Comparison of ENCODE assay signal across 1 cellular context in genomic region chr15:31272558-31273257, GRCh38.
TF ChIP-seq lines count a peak whose summit lies in the region.

No MANE protein-coding gene starts in this region.

TF ChIP-seq in GM23338, 12 proteins besides CTCF, POLR2A, EP300 and RAD21 (continued from another document):
- TF ChIP-seq, protein P1, sequence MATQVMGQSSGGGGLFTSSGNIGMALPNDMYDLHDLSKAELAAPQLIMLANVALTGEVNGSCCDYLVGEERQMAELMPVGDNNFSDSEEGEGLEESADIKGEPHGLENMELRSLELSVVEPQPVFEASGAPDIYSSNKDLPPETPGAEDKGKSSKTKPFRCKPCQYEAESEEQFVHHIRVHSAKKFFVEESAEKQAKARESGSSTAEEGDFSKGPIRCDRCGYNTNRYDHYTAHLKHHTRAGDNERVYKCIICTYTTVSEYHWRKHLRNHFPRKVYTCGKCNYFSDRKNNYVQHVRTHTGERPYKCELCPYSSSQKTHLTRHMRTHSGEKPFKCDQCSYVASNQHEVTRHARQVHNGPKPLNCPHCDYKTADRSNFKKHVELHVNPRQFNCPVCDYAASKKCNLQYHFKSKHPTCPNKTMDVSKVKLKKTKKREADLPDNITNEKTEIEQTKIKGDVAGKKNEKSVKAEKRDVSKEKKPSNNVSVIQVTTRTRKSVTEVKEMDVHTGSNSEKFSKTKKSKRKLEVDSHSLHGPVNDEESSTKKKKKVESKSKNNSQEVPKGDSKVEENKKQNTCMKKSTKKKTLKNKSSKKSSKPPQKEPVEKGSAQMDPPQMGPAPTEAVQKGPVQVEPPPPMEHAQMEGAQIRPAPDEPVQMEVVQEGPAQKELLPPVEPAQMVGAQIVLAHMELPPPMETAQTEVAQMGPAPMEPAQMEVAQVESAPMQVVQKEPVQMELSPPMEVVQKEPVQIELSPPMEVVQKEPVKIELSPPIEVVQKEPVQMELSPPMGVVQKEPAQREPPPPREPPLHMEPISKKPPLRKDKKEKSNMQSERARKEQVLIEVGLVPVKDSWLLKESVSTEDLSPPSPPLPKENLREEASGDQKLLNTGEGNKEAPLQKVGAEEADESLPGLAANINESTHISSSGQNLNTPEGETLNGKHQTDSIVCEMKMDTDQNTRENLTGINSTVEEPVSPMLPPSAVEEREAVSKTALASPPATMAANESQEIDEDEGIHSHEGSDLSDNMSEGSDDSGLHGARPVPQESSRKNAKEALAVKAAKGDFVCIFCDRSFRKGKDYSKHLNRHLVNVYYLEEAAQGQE (IDR thresholded peaks at IDR 0.05; ENCODE audit: unreplicated experiment) = no peak
- TF ChIP-seq EZH2phosphoT487 (IDR thresholded peaks at IDR 0.05; ENCODE audit: unreplicated experiment) (no peak), STAT1 (IDR thresholded peaks at IDR 0.05; ENCODE audit: unreplicated experiment) (no peak)
